ENCODE assay signal across 16 cellular contexts in genomic region chr2:109500910-109501309, GRCh38.
DNase-seq lines count a peak whose midpoint lies in the region; ATAC-seq and TF ChIP-seq lines count a peak whose summit lies in the region.
"Had no signal": no experiment of that assay in that cellular context is flagged by ENCODE, and none has a peak within 500 bp of the region (broad histone marks: within the 10 kb centered on the region; RNA-seq: fewer than 3 reads in every experiment).

No MANE protein-coding gene starts in this region.

- no peak for TF ChIP-seq CTCF in WTC11 (IDR thresholded peaks at IDR 0.05)
- no peak for TF ChIP-seq CTCF in spleen (IDR thresholded peaks at IDR 0.05 in 8 of 11, conservative IDR thresholded peaks at IDR 0.05 in 3 of 11)

- H3K9me3 ChIP-seq in spleen: no peaks in the 10 kb centered on the region
- H3K9me3 ChIP-seq in HAP-1: no peaks in the 10 kb centered on the region
- H3K9me3 ChIP-seq: BE2C, Caco-2 had no signal

- H3K4me3 ChIP-seq in H7 (ENCODE audit: insufficient read depth, low read depth, low read length) (no peak overlapping the region), spleen (no peak overlapping the region), HAP-1 (no peak overlapping the region)
- H3K4me3 ChIP-seq: GM23248 had no signal

- DNase-seq in H7: peak; percentile 75
- no peak for DNase-seq in WTC11 (ENCODE audit: low spot score)
- peak; percentile 43 for DNase-seq in iPS-NIHi11 (ENCODE audit: low spot score)
- peak; percentile 50 for DNase-seq in spleen
- DNase-seq in HAP-1 (ENCODE audit: low spot score in 2 of 2): no peak
- DNase-seq in OCI-M2 (lab: John Stamatoyannopoulos, UW; ENCODE audit: unreplicated experiment): no peak
- DNase-seq: BE2C; Caco-2; CD4-positive, alpha-beta T cell; GM23248; HCEC 1CT; KBM-7 had no signal

- peaks cover 0 to 28% (median 16%) of the 10 kb centered on the region in 6 donors for H3K4me1 ChIP-seq in spleen
- no peaks in the 10 kb centered on the region for H3K4me1 ChIP-seq in HAP-1
- H3K4me1 ChIP-seq: BE2C, Caco-2 had no signal

- POLR2A ChIA-PET in WTC11 (lab: Charles Lee): no interaction called here

- H3K9me3 Mint-ChIP-seq in WTC11: peaks cover 19% of the 10 kb centered on the region
- H3K9me3 Mint-ChIP-seq: CD4-positive, alpha-beta T cell had no signal

- 0 out of 2 replicates have a peak, but pooled peaks cover 3% of the 10 kb centered on the region for H3K36me3 Mint-ChIP-seq in WTC11
- H3K36me3 Mint-ChIP-seq: IgD-negative memory B cell had no signal

- ATAC-seq in WTC11 (peak; percentile 46), HG02973 (IDR thresholded peaks at IDR 0.05; ENCODE audit: unreplicated experiment) (no peak), HG03565 (IDR thresholded peaks at IDR 0.05; ENCODE audit: unreplicated experiment) (no peak)
- ATAC-seq: HepG2 had no signal

- H3K27ac ChIP-seq in spleen: no peak overlapping the region
- H3K27ac ChIP-seq: GM23248 had no signal

- no peak overlapping the region for H3K4me3 Mint-ChIP-seq in WTC11
- H3K4me3 Mint-ChIP-seq: CD4-positive, alpha-beta T cell; IgD-negative memory B cell had no signal

- H3K4me1 Mint-ChIP-seq in WTC11: 0 out of 2 replicates have a peak, but pooled peaks cover 5% of the 10 kb centered on the region
- H3K4me1 Mint-ChIP-seq: IgD-negative memory B cell had no signal

- no peaks in the 10 kb centered on the region for H3K27me3 ChIP-seq in H7 (ENCODE audit: control insufficient read depth, insufficient read depth, low read length)
- no peaks in the 10 kb centered on the region for H3K27me3 ChIP-seq in spleen (replicated peaks in 1 of 7)
- H3K27me3 ChIP-seq in HAP-1 (ENCODE audit: low read depth): 0 out of 2 replicates have a peak, but pooled peaks cover 5% of the 10 kb centered on the region
- H3K27me3 ChIP-seq: BE2C had no signal

- CTCF ChIA-PET in WTC11 (lab: Charles Lee): interaction anchor here (2.2 kb wide), 1 partner anchor 9 kb away, joined by 11 read pairs; no protein-coding TSS in a partner anchor

- H3K36me3 ChIP-seq in H7 (replicated peaks; ENCODE audit: control insufficient read depth, insufficient read depth, low read length): no peaks in the 10 kb centered on the region
- peaks cover 0 to 14% (median 0%) of the 10 kb centered on the region in 6 donors for H3K36me3 ChIP-seq in spleen
- H3K36me3 ChIP-seq in HAP-1 (replicated peaks): no peaks in the 10 kb centered on the region
- H3K36me3 ChIP-seq: BE2C had no signal

- intact Hi-C loops in spleen (cut with DNase I; ENCODE audit: low total_unique reads): no loop called here

- 90 to 92% (median 90%) methylated on average over 8 of the region's 8 CpGs for WGBS in spleen, 5 donors

- no peak overlapping the region for H3K27ac Mint-ChIP-seq in WTC11
- H3K27ac Mint-ChIP-seq: CD4-positive, alpha-beta T cell; IgD-negative memory B cell had no signal

- H3K27me3 Mint-ChIP-seq in WTC11 (ENCODE audit: low read depth): no peaks in the 10 kb centered on the region
- H3K27me3 Mint-ChIP-seq: CD4-positive, alpha-beta T cell had no signal

- in situ Hi-C loops in HAP-1 (cut with MboI; ENCODE audit: low sequenced_read_pairs): no loop called here

- no peak for TF ChIP-seq POLR2A in spleen (IDR thresholded peaks at IDR 0.05)

TF ChIP-seq in WTC11, 78 proteins besides CTCF, POLR2A, EP300 and RAD21:
- TF ChIP-seq E2F4 (CRISPR knock-in tag; IDR thresholded peaks at IDR 0.05; ENCODE audit: borderline replicate concordance, low read depth): no peak
- TF ChIP-seq ZNF416 (CRISPR knock-in tag; IDR thresholded peaks at IDR 0.05): no peak
- TF ChIP-seq MAX (CRISPR knock-in tag; IDR thresholded peaks at IDR 0.05): no peak
- TF ChIP-seq USF1 (CRISPR knock-in tag; IDR thresholded peaks at IDR 0.05): no peak
- TF ChIP-seq MLX (CRISPR knock-in tag; IDR thresholded peaks at IDR 0.05): no peak
- TF ChIP-seq SP1 (CRISPR knock-in tag; conservative IDR thresholded peaks at IDR 0.05): no peak
- TF ChIP-seq KAT7 (CRISPR knock-in tag; IDR thresholded peaks at IDR 0.05; ENCODE audit: borderline replicate concordance): no peak
- no peak for TF ChIP-seq ZBTB21 (CRISPR knock-in tag; IDR thresholded peaks at IDR 0.05; ENCODE audit: borderline replicate concordance)
- TF ChIP-seq, protein P1, sequence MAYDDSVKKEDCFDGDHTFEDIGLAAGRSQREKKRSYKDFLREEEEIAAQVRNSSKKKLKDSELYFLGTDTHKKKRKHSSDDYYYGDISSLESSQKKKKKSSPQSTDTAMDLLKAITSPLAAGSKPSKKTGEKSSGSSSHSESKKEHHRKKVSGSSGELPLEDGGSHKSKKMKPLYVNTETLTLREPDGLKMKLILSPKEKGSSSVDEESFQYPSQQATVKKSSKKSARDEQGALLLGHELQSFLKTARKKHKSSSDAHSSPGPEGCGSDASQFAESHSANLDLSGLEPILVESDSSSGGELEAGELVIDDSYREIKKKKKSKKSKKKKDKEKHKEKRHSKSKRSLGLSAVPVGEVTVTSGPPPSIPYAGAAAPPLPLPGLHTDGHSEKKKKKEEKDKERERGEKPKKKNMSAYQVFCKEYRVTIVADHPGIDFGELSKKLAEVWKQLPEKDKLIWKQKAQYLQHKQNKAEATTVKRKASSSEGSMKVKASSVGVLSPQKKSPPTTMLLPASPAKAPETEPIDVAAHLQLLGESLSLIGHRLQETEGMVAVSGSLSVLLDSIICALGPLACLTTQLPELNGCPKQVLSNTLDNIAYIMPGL (CRISPR knock-in tag; IDR thresholded peaks at IDR 0.05): no peak
- no peak for TF ChIP-seq ZNF532 (CRISPR knock-in tag; IDR thresholded peaks at IDR 0.05; ENCODE audit: borderline replicate concordance)
- no peak for TF ChIP-seq ZNF232 (CRISPR knock-in tag; IDR thresholded peaks at IDR 0.05)
- TF ChIP-seq PRRX2 (CRISPR knock-in tag; IDR thresholded peaks at IDR 0.05): no peak
- TF ChIP-seq ETV6 (CRISPR knock-in tag; IDR thresholded peaks at IDR 0.05): no peak
- no peak for TF ChIP-seq ZNF317 (CRISPR knock-in tag; IDR thresholded peaks at IDR 0.05; ENCODE audit: borderline replicate concordance, low read depth)

Comparison
In these comparisons a context has a peak if more than half of its experiments do, and no peak if none do; other contexts are left out.
1. DNase-seq: peak in H7 (single experiment), iPS-NIHi11 (single experiment) and spleen (single experiment); none in WTC11 (single experiment), HAP-1 (0 of 2) and OCI-M2 (single experiment).